ENCODE assay signal across 12 cellular contexts in genomic region chr5:138662599-138662998, GRCh38.
A peak's percentile ranks its signal among the peaks of the same experiment; 100 is the strongest.
DNase-seq lines count a peak whose midpoint lies in the region; ATAC-seq and TF ChIP-seq lines count a peak whose summit lies in the region.
"Had no signal": no experiment of that assay in that cellular context is flagged by ENCODE, and none has a peak within 500 bp of the region (broad histone marks: within the 10 kb centered on the region; RNA-seq: fewer than 3 reads in every experiment).

No MANE protein-coding gene starts in this region.

- H3K9me3 ChIP-seq in HAP-1: no peaks in the 10 kb centered on the region
- H3K9me3 ChIP-seq: uterus had no signal

- H3K4me3 ChIP-seq in NB4 (ENCODE audit: low read depth, low read length) (no peak overlapping the region), HAP-1 (no peak overlapping the region)
- H3K4me3 ChIP-seq: uterus had no signal

- no peaks in the 10 kb centered on the region for H3K36me3 Mint-ChIP-seq in activated T-cell treated with anti-CD3 and anti-CD28 coated beads, Interleukin-2, amount 50 U/mL, for 4 hours (ENCODE audit: insufficient read depth)
- H3K36me3 Mint-ChIP-seq in naive thymus-derived CD8-positive, alpha-beta T cell: peaks cover 0 to 7% (median 0%) of the 10 kb centered on the region in 3 donors

- H3K4me1 ChIP-seq in HAP-1: no peaks in the 10 kb centered on the region
- H3K4me1 ChIP-seq: uterus had no signal

- ATAC-seq in activated T-cell treated with anti-CD3 and anti-CD28 coated beads, Interleukin-2, amount 50 U/mL, for 4 hours: peak; percentile 60 to 72
- peak; percentile 50 to 62 for ATAC-seq in naive thymus-derived CD8-positive, alpha-beta T cell
- no peak for ATAC-seq in HG02571 (IDR thresholded peaks at IDR 0.05; ENCODE audit: unreplicated experiment)

- peak; percentile 26 for DNase-seq in EL
- peak; percentile 57 for DNase-seq in NB4 (ENCODE audit: low read depth)
- DNase-seq in activated T-cell treated with anti-CD3 and anti-CD28 coated beads, Interleukin-2, amount 50 U/mL, for 4 hours: no peak
- DNase-seq in naive thymus-derived CD8-positive, alpha-beta T cell: peak in 2 of 10 donors; percentile 25 to 36
- DNase-seq in HAP-1 (ENCODE audit: low spot score in 2 of 2): no peak
- no peak for DNase-seq in NCI-H82 (lab: John Stamatoyannopoulos, UW)
- DNase-seq in NCI-H1694 (lab: John Stamatoyannopoulos, UW): no peak
- DNase-seq: DMS153, NCI-H2171, uterus had no signal

- no peak for TF ChIP-seq CTCF in NB4 (IDR thresholded peaks at IDR 0.05; ENCODE audit: low read depth, low read length)

- H3K27ac Mint-ChIP-seq in naive thymus-derived CD8-positive, alpha-beta T cell: no peak overlapping the region

- no peak for TF ChIP-seq POLR2A in NB4 (IDR thresholded peaks at IDR 0.05; ENCODE audit: extremely low read depth, insufficient read length)

- peaks cover 26% of the 10 kb centered on the region for H3K4me1 Mint-ChIP-seq in activated T-cell treated with anti-CD3 and anti-CD28 coated beads, Interleukin-2, amount 50 U/mL, for 4 hours (ENCODE audit: low read depth)
- peaks cover 19 to 35% (median 24%) of the 10 kb centered on the region in 4 donors for H3K4me1 Mint-ChIP-seq in naive thymus-derived CD8-positive, alpha-beta T cell

- POLR2A ChIA-PET in naive thymus-derived CD8-positive, alpha-beta T cell (lab: Charles Lee): no interaction called here

- in situ Hi-C loops in HAP-1 (cut with MboI; ENCODE audit: low sequenced_read_pairs): no loop called here

- H3K27me3 ChIP-seq in HAP-1 (ENCODE audit: low read depth): no peaks in the 10 kb centered on the region
- H3K27me3 ChIP-seq: uterus had no signal

- peaks cover 85% of the 10 kb centered on the region for H3K27me3 Mint-ChIP-seq in activated T-cell treated with anti-CD3 and anti-CD28 coated beads, Interleukin-2, amount 50 U/mL, for 4 hours (ENCODE audit: low read depth)
- H3K27me3 Mint-ChIP-seq in naive thymus-derived CD8-positive, alpha-beta T cell: peaks cover 70 to 99% (median 73%) of the 10 kb centered on the region in 5 donors

- H3K9me3 Mint-ChIP-seq in activated T-cell treated with anti-CD3 and anti-CD28 coated beads, Interleukin-2, amount 50 U/mL, for 4 hours: no peaks in the 10 kb centered on the region
- peaks cover 0 to 3% (median 0%) of the 10 kb centered on the region in 9 donors for H3K9me3 Mint-ChIP-seq in naive thymus-derived CD8-positive, alpha-beta T cell
- H3K9me3 Mint-ChIP-seq: neural crest cell had no signal

- no peak overlapping the region for H3K4me3 Mint-ChIP-seq in activated T-cell treated with anti-CD3 and anti-CD28 coated beads, Interleukin-2, amount 50 U/mL, for 4 hours
- peak overlapping the region in 5 of 10 donors; percentile 23 to 54 (median 37) for H3K4me3 Mint-ChIP-seq in naive thymus-derived CD8-positive, alpha-beta T cell
- H3K4me3 Mint-ChIP-seq: neural crest cell had no signal

- no peaks in the 10 kb centered on the region for H3K36me3 ChIP-seq in HAP-1 (replicated peaks)
- H3K36me3 ChIP-seq: uterus had no signal

Comparison
In these comparisons a context has a peak if more than half of its experiments do, and no peak if none do; other contexts are left out.
1. DNase-seq: peak in EL (single experiment) and NB4 (single experiment); none in activated T-cell treated with anti-CD3 and anti-CD28 coated beads, Interleukin-2, amount 50 U/mL, for 4 hours (single experiment), HAP-1 (0 of 2), NCI-H82 (single experiment) and NCI-H1694 (single experiment).